ENCODE assay signal across 22 cellular contexts in genomic region chr18:2992995-2993877, GRCh38. TPM values are rescaled to one million over a fixed set of nuclear protein-coding genes. Genes with fewer than 3 reads are reported as not detected.
DNase-seq lines count a peak whose midpoint lies in the region; ATAC-seq, FAIRE-seq and TF ChIP-seq lines count a peak whose summit lies in the region.
"Had no signal": no experiment of that assay in that cellular context is flagged by ENCODE, and none has a peak within 500 bp of the region (broad histone marks: within the 10 kb centered on the region; RNA-seq: fewer than 3 reads in every experiment).

No MANE protein-coding gene starts in this region.

- no TSS peak for BruUV-seq in K562 (replicated peaks; lab: Mats Ljungman, UMichigan)

- H3K27me3 ChIP-seq in cardiac muscle cell (no peaks in the 10 kb centered on the region), K562 (ENCODE audit: control insufficient read depth in 2 of 2, insufficient read depth in 2 of 2, low read length in 2 of 2) (no peaks in the 10 kb centered on the region), tibial artery (no peaks in the 10 kb centered on the region)
- H3K27me3 ChIP-seq: neural progenitor cell, thyroid gland had no signal

- peak overlapping the region; percentile 73; the same call in 1 of the 2 replicates for H3K27ac Mint-ChIP-seq in WTC11
- H3K27ac Mint-ChIP-seq: neural progenitor cell had no signal

- H3K4me2 ChIP-seq in K562 (ENCODE audit: insufficient read depth, low read length): no peak overlapping the region
- H3K4me2 ChIP-seq: neural progenitor cell had no signal

- H3K4me1 Mint-ChIP-seq in WTC11: peaks cover 10% of the 10 kb centered on the region

- peaks cover 91% of the 10 kb centered on the region for H3K79me2 ChIP-seq in K562 (ENCODE audit: control insufficient read depth, insufficient read depth, low read length)

- H3K36me3 ChIP-seq in cardiac muscle cell: no peaks in the 10 kb centered on the region
- H3K36me3 ChIP-seq in K562 (ENCODE audit: control insufficient read depth, insufficient read depth, low read length): peaks cover 13% of the 10 kb centered on the region
- no peaks in the 10 kb centered on the region for H3K36me3 ChIP-seq in tibial artery
- H3K36me3 ChIP-seq: neural progenitor cell, prostate gland, thyroid gland had no signal

- no peak overlapping the region for H3K9ac ChIP-seq in K562 (ENCODE audit: insufficient read depth in 1 of 2, low read depth in 2 of 2, low read length in 2 of 2)
- H3K9ac ChIP-seq: neural progenitor cell had no signal

- CTCF ChIA-PET in WTC11 (lab: Charles Lee) (interaction anchor here (0.7 to 2.4 kb wide), 3 partner anchors 43 to 252 kb away, joined by 3 to 16 read pairs (median 4); no protein-coding TSS in a partner anchor), K562 (lab: Yijun Ruan, JAX; ENCODE audit: low intra/inter-chr PET ratio) (no interaction called here)

- H3K27me3 Mint-ChIP-seq in WTC11 (ENCODE audit: low read depth): no peaks in the 10 kb centered on the region

- H3K9me3 ChIP-seq in cardiac muscle cell (ENCODE audit: low read depth): no peaks in the 10 kb centered on the region
- H3K9me3 ChIP-seq in K562 (replicated peaks; ENCODE audit: control insufficient read depth, insufficient read depth, low read depth, low read length): no peaks in the 10 kb centered on the region
- no peaks in the 10 kb centered on the region for H3K9me3 ChIP-seq in tibial artery
- H3K9me3 ChIP-seq: prostate gland, thyroid gland had no signal

- TF ChIP-seq CTCF in cardiac muscle cell (IDR thresholded peaks at IDR 0.05; ENCODE audit: low read depth, low read length) (no peak), WTC11 (IDR thresholded peaks at IDR 0.05) (no peak), K562 (IDR thresholded peaks at IDR 0.05 in 2 of 3, conservative IDR thresholded peaks at IDR 0.05 in 1 of 3; ENCODE audit: insufficient read depth in 2 of 3, low read depth in 1 of 3, low read length in 3 of 3) (no peak), tibial artery (IDR thresholded peaks at IDR 0.05) (no peak)

- H3K4me1 ChIP-seq in cardiac muscle cell (ENCODE audit: low read depth): peaks cover 10% of the 10 kb centered on the region
- peaks cover 14 to 35% of the 10 kb centered on the region in 2 experiments for H3K4me1 ChIP-seq in K562 (replicated peaks in 1 of 2; ENCODE audit: control insufficient read depth in 2 of 2, insufficient read depth in 2 of 2, low read length in 2 of 2)
- H3K4me1 ChIP-seq in tibial artery: peaks cover 6 to 70% (median 28%) of the 10 kb centered on the region in 4 donors
- H3K4me1 ChIP-seq: neural progenitor cell had no signal

- FAIRE-seq in K562 (lab: Jason Lieb, UNC): no peak
- FAIRE-seq: astrocyte, H54 had no signal

- in situ Hi-C loops in K562 (cut with MboI): no loop called here

- H3K4me3 ChIP-seq in cardiac muscle cell (no peak overlapping the region), K562 (no peak overlapping the region), tibial artery (no peak overlapping the region)
- H3K4me3 ChIP-seq: neural progenitor cell, prostate gland, thyroid gland had no signal

- H3K9me3 Mint-ChIP-seq in WTC11: peaks cover 6% of the 10 kb centered on the region

- DNase-seq in cardiac muscle cell (ENCODE audit: low read depth in 1 of 2, low spot score in 1 of 2) (no peak), Right ventricle myocardium inferior (ENCODE audit: missing footprints) (no peak), WTC11 (ENCODE audit: low spot score) (no peak), K562 (ENCODE audit: extremely low read depth in 1 of 4, low spot score in 3 of 4) (no peak), tibial artery (no peak), hypothalamus (lab: John Stamatoyannopoulos, UW) (no peak), substantia nigra (lab: John Stamatoyannopoulos, UW) (no peak)
- DNase-seq: activated CD8-positive, alpha-beta memory T cell treated with anti-CD3 and anti-CD28 coated beads for 24 hours; activated gamma-delta T cell; foreskin fibroblast; GF-D8; hippocampal formation; IMR-90; NCI-H1417; NCI-H510A; thyroid gland had no signal

- TF ChIP-seq POLR2A in K562 (conservative IDR thresholded peaks at IDR 0.05): no peak

- no peak overlapping the region for H2AFZ ChIP-seq in K562 (ENCODE audit: low read depth, low read length)
- H2AFZ ChIP-seq: neural progenitor cell had no signal

- H4K20me1 ChIP-seq in K562 (replicated peaks; ENCODE audit: control insufficient read depth, insufficient read depth, low read length): no peaks in the 10 kb centered on the region

- no peak for TF ChIP-seq RAD21 in K562 (CRISPR knock-in tag; conservative IDR thresholded peaks at IDR 0.05 in 1 of 2, IDR thresholded peaks at IDR 0.05 in 1 of 2)

- no peaks in the 10 kb centered on the region for H3K9me1 ChIP-seq in K562 (ENCODE audit: control insufficient read depth, insufficient read depth, low read length)

- ATAC-seq in Right ventricle myocardium inferior (no peak), WTC11 (no peak), K562 (no peak), HG03520 (IDR thresholded peaks at IDR 0.05; ENCODE audit: unreplicated experiment) (no peak)

- peaks cover 8% of the 10 kb centered on the region for H3K36me3 Mint-ChIP-seq in WTC11

- WGBS in K562 (ENCODE audit: insufficient coverage, low coverage, missing lambda C conversion rate): 85% methylated on average over 6 of the region's 6 CpGs

- no peak overlapping the region for H3K4me3 Mint-ChIP-seq in WTC11
- H3K4me3 Mint-ChIP-seq: neural progenitor cell had no signal

- intact Hi-C loops in Right ventricle myocardium inferior (cut with DNase I) (no loop called here), K562 (cut with micrococcal nuclease) (no loop called here), tibial artery (cut with DNase I; ENCODE audit: low total_unique reads) (loop anchor here (10.0 kb wide), 1 partner anchor 58 kb away; no protein-coding TSS in a partner anchor)

- H3K27ac ChIP-seq in cardiac muscle cell (peak overlapping the region; percentile 38), K562 (ENCODE audit: extremely low read depth, low read depth, low read length) (no peak overlapping the region), tibial artery (peak overlapping the region; percentile 80 to 87), substantia nigra (ENCODE audit: low read depth, low read length, poor library complexity, severe bottlenecking) (no peak overlapping the region)
- H3K27ac ChIP-seq: neural progenitor cell, prostate gland, thyroid gland, VCaP had no signal

- TF ChIP-seq EP300 in K562 (IDR thresholded peaks at IDR 0.05; ENCODE audit: low read length): no peak

- POLR2A ChIA-PET in WTC11 (lab: Charles Lee): interaction anchor here (0.7 kb wide), 1 partner anchor 10 kb away, joined by 3 read pairs; no protein-coding TSS in a partner anchor
- POLR2A ChIA-PET in K562 (lab: Yijun Ruan, JAX): interaction anchor here (0.6 to 3.9 kb wide), 7 partner anchors 7 to 254 kb away, joined by 3 to 39 read pairs (median 10); partner anchors contain the start of gene MYL12A

TF ChIP-seq in WTC11, 78 proteins besides CTCF, POLR2A, EP300 and RAD21 (continues in another document):
- TF ChIP-seq ESRRA (CRISPR knock-in tag; IDR thresholded peaks at IDR 0.05; ENCODE audit: borderline replicate concordance) (no peak), RELA (CRISPR knock-in tag; IDR thresholded peaks at IDR 0.05; ENCODE audit: borderline replicate concordance) (no peak), MXD4 (CRISPR knock-in tag; IDR thresholded peaks at IDR 0.05; ENCODE audit: borderline replicate concordance) (no peak), GRHL2 (CRISPR knock-in tag; IDR thresholded peaks at IDR 0.05; ENCODE audit: insufficient replicate concordance, severe bottlenecking) (no peak), TCF7 (CRISPR knock-in tag; IDR thresholded peaks at IDR 0.05; ENCODE audit: low read depth) (no peak)

TF ChIP-seq in K562, 482 proteins besides CTCF, POLR2A, EP300 and RAD21 (continues in another document):
- TF ChIP-seq ELK3 (CRISPR knock-in tag; IDR thresholded peaks at IDR 0.05): no peak
- TF ChIP-seq ZBTB12 (CRISPR knock-in tag; IDR thresholded peaks at IDR 0.05): no peak

RNA-seq across cellular contexts. Expression of gene LPIN2, which starts 19.7 kb away (rescaled TPM):
- total RNA-seq in cardiac muscle cell (29.2 and 50.8 TPM in 2 replicates), Right ventricle myocardium inferior (9.9 TPM), WTC11 (2021) (10.4 to 12.2 TPM (median 11.8 TPM) in 3 replicates), K562 (2014; rRNA removed) (21.0 and 23.3 TPM in 2 replicates), K562 (2014; rRNA removed; fragmentation: Illumina TruSeq; extraction: Trizol) (20.6 and 23.5 TPM in 2 replicates), K562 (2015; rRNA removed; fragmentation: Illumina TruSeq; extraction: Trizol) (24.3 and 25.3 TPM in 2 replicates), K562 (2021) (26.1 and 31.7 TPM in 2 replicates)
- polyA plus RNA-seq in cardiac muscle cell (18.1 and 27.4 TPM in 2 replicates), K562 (2011; rRNA removed) (33.2 and 34.8 TPM in 2 replicates), K562 (2014; fragmentation: Illumina TruSeq; extraction: Trizol) (24.2 and 30.3 TPM in 2 replicates), K562 (2014; fragmentation: Nextera tagmentation; extraction: Ambion mirVana) (1 to 10 TPM; 5.2 to 7.6 TPM), K562 (2014; rRNA removed) (23.0 and 24.6 TPM in 2 replicates)
- total RNA-seq in K562 (2011; cell fraction: chromatin; rRNA removed; ENCODE audit: low replicate concordance): 45.6 and 69.6 TPM in 2 replicates
- 29.0 and 29.5 TPM in 2 replicates for total RNA-seq in K562 (2011; cell fraction: nucleolus; rRNA removed)
- 35.7 and 37.3 TPM in 2 replicates for total RNA-seq in K562 (2011; cell fraction: nucleoplasm; rRNA removed)
- 17.2 and 25.7 TPM in 2 replicates for polyA plus RNA-seq in K562 (2011; cell fraction: cytosol; rRNA removed)
- 37.4 and 44.9 TPM in 2 replicates for polyA plus RNA-seq in K562 (2011; cell fraction: nucleus; rRNA removed)
- polyA plus RNA-seq in K562 (2012): 18.3 and 28.4 TPM in 2 replicates
- 41.5 and 47.0 TPM in 2 replicates for polyA minus RNA-seq in K562 (2011; rRNA and poly(A)+ RNA removed)
- polyA minus RNA-seq in K562 (2011; cell fraction: cytosol; rRNA and poly(A)+ RNA removed): 22.2 and 22.3 TPM in 2 replicates
- polyA minus RNA-seq in K562 (2011; cell fraction: nucleus; rRNA and poly(A)+ RNA removed): 20.3 and 39.2 TPM in 2 replicates

Comparison
In these comparisons a context has a peak if more than half of its experiments do, and no peak if none do; other contexts are left out.
1. H3K27ac ChIP-seq: peak in cardiac muscle cell (single experiment) and tibial artery (2 of 2); none in K562 (single experiment) and substantia nigra (single experiment).